In the genomic region with DNA sequence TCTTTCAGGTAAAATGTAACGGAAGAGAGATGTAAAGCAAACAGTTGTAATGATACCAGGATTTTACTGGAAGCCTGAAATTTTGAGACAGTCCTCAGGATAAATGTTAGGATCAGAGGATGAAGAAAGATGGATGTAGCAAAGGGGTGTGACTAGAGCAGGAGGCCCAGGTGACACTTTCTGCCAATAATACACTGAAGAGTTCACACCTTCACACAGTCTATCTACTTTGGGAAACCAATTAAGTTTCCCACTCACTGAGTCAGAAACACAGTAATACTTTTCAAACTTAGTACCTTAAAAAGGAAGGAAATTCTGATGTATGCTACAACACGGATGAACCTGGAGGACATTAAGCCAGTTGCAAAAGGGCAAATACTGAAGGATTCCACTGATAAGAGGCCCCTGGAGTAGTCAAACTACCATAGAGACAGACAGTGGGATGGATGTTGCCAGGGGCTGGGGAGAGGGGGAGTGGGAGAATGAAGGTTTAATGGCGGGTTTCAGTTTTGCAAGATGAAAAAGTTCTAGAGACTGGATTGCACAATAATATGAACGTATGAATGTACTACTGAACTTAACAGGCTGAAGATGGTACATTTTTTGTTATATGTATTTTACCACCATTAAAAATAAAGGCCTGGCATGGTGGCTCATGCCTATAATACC, we compare ENCODE assay signal across 12 cellular contexts.
A peak's percentile ranks its signal among the peaks of the same experiment; 100 is the strongest.
DNase-seq lines count a peak whose midpoint lies in the region; ATAC-seq and TF ChIP-seq lines count a peak whose summit lies in the region.
"Had no signal": no experiment of that assay in that cellular context is flagged by ENCODE, and none has a peak within 500 bp of the region (broad histone marks: within the 10 kb centered on the region; RNA-seq: fewer than 3 reads in every experiment).

No MANE protein-coding gene starts in this region.

- no peak for TF ChIP-seq POLR2A in tibial nerve (IDR thresholded peaks at IDR 0.05)

- TF ChIP-seq CTCF in tibial nerve (IDR thresholded peaks at IDR 0.05), result no peak

- H3K27me3 Mint-ChIP-seq in activated T-cell treated with anti-CD3 and anti-CD28 coated beads, Interleukin-2, amount 50 U/mL, for 24 hours, result no peaks in the 10 kb centered on the region
- H3K27me3 Mint-ChIP-seq in stimulated activated naive B cell treated with anti-CD40 and anti-IgM and Interleukin-4, amounts not matched to agents 10 μg/mL and 1 μg/mL and 100 μg/mL, for 72 hours, result no peaks in the 10 kb centered on the region

- no peak for TF ChIP-seq EP300 in tibial nerve (IDR thresholded peaks at IDR 0.05)

- no peaks in the 10 kb centered on the region for H3K36me3 ChIP-seq in tibial nerve

- peaks cover 0 to 100% (median 80%) of the 10 kb centered on the region in 4 donors for H3K4me1 ChIP-seq in tibial nerve

- ATAC-seq in stimulated activated naive B cell treated with anti-CD40 and anti-IgM and Interleukin-4, amounts not matched to agents 10 μg/mL and 1 μg/mL and 100 μg/mL, for 72 hours (replicated peaks), result no peak
- ATAC-seq in HG02588 (IDR thresholded peaks at IDR 0.05; ENCODE audit: unreplicated experiment), result no peak
- no peak for ATAC-seq in GM19035 (IDR thresholded peaks at IDR 0.05; ENCODE audit: unreplicated experiment)

- H3K27ac Mint-ChIP-seq in activated T-cell treated with anti-CD3 and anti-CD28 coated beads, Interleukin-2, amount 50 U/mL, for 24 hours, result peak overlapping the region; percentile 94
- peak overlapping the region; percentile 94 for H3K27ac Mint-ChIP-seq in stimulated activated naive B cell treated with anti-CD40 and anti-IgM and Interleukin-4, amounts not matched to agents 10 μg/mL and 1 μg/mL and 100 μg/mL, for 72 hours

- H3K36me3 Mint-ChIP-seq in activated T-cell treated with anti-CD3 and anti-CD28 coated beads, Interleukin-2, amount 50 U/mL, for 24 hours (ENCODE audit: low read depth), result peaks cover 9% of the 10 kb centered on the region
- H3K36me3 Mint-ChIP-seq in stimulated activated naive B cell treated with anti-CD40 and anti-IgM and Interleukin-4, amounts not matched to agents 10 μg/mL and 1 μg/mL and 100 μg/mL, for 72 hours, result peaks cover 49 to 60% of the 10 kb centered on the region in 2 donors

- peaks cover 95% of the 10 kb centered on the region for H3K4me1 Mint-ChIP-seq in activated T-cell treated with anti-CD3 and anti-CD28 coated beads, Interleukin-2, amount 50 U/mL, for 24 hours (ENCODE audit: low read depth)
- H3K4me1 Mint-ChIP-seq in stimulated activated naive B cell treated with anti-CD40 and anti-IgM and Interleukin-4, amounts not matched to agents 10 μg/mL and 1 μg/mL and 100 μg/mL, for 72 hours, result peaks cover 78 to 98% of the 10 kb centered on the region in 2 donors

- H3K9me3 Mint-ChIP-seq in activated T-cell treated with anti-CD3 and anti-CD28 coated beads, Interleukin-2, amount 50 U/mL, for 24 hours, result no peaks in the 10 kb centered on the region
- H3K9me3 Mint-ChIP-seq in stimulated activated naive B cell treated with anti-CD40 and anti-IgM and Interleukin-4, amounts not matched to agents 10 μg/mL and 1 μg/mL and 100 μg/mL, for 72 hours, result no peaks in the 10 kb centered on the region

- WGBS in tibial nerve, 2 donors, result 60 to 68% methylated on average over 4 of the region's 4 CpGs

- H3K9me3 ChIP-seq in tibial nerve, result no peaks in the 10 kb centered on the region

- H3K27ac ChIP-seq in tibial nerve, result peak overlapping the region in 2 of 4 donors; percentile 65 to 87
- H3K27ac ChIP-seq: PC-9 had no signal

- peak overlapping the region; percentile 37 for H3K4me3 Mint-ChIP-seq in activated T-cell treated with anti-CD3 and anti-CD28 coated beads, Interleukin-2, amount 50 U/mL, for 24 hours
- H3K4me3 Mint-ChIP-seq in stimulated activated naive B cell treated with anti-CD40 and anti-IgM and Interleukin-4, amounts not matched to agents 10 μg/mL and 1 μg/mL and 100 μg/mL, for 72 hours, result peak overlapping the region; percentile 62 to 72

- no peaks in the 10 kb centered on the region for H3K27me3 ChIP-seq in tibial nerve

- no peak overlapping the region for H3K4me3 ChIP-seq in tibial nerve
- H3K4me3 ChIP-seq: PC-9 had no signal

- DNase-seq in activated T-cell treated with anti-CD3 and anti-CD28 coated beads, Interleukin-2, amount 50 U/mL, for 24 hours, result no peak
- DNase-seq in activated T-cell treated with anti-CD3 and anti-CD28 coated beads, Interleukin-2, amount 50 U/mL, for 1 hour, result no peak
- DNase-seq in MV-4-11 (lab: John Stamatoyannopoulos, UW), result peak; percentile 17
- DNase-seq in amniotic epithelial cell (ENCODE audit: low read depth), result peak; percentile 64
- no peak for DNase-seq in stimulated activated naive B cell treated with anti-CD40 and anti-IgM and Interleukin-4, amounts not matched to agents 10 μg/mL and 1 μg/mL and 100 μg/mL, for 72 hours
- DNase-seq in tibial nerve (ENCODE audit: low spot score in 2 of 2), result no peak
- DNase-seq: central memory CD4-positive, alpha-beta T cell; Kasumi-1; NCI-H2107; PC-9 had no signal

Comparison
In these comparisons a context has a peak if more than half of its experiments do, and no peak if none do; other contexts are left out.
1. DNase-seq: peak in MV-4-11 (single experiment) and amniotic epithelial cell (single experiment); none in activated T-cell treated with anti-CD3 and anti-CD28 coated beads, Interleukin-2, amount 50 U/mL, for 24 hours (single experiment), activated T-cell treated with anti-CD3 and anti-CD28 coated beads, Interleukin-2, amount 50 U/mL, for 1 hour (single experiment), stimulated activated naive B cell treated with anti-CD40 and anti-IgM and Interleukin-4, amounts not matched to agents 10 μg/mL and 1 μg/mL and 100 μg/mL, for 72 hours (single experiment) and tibial nerve (0 of 2).